In the genomic region with DNA sequence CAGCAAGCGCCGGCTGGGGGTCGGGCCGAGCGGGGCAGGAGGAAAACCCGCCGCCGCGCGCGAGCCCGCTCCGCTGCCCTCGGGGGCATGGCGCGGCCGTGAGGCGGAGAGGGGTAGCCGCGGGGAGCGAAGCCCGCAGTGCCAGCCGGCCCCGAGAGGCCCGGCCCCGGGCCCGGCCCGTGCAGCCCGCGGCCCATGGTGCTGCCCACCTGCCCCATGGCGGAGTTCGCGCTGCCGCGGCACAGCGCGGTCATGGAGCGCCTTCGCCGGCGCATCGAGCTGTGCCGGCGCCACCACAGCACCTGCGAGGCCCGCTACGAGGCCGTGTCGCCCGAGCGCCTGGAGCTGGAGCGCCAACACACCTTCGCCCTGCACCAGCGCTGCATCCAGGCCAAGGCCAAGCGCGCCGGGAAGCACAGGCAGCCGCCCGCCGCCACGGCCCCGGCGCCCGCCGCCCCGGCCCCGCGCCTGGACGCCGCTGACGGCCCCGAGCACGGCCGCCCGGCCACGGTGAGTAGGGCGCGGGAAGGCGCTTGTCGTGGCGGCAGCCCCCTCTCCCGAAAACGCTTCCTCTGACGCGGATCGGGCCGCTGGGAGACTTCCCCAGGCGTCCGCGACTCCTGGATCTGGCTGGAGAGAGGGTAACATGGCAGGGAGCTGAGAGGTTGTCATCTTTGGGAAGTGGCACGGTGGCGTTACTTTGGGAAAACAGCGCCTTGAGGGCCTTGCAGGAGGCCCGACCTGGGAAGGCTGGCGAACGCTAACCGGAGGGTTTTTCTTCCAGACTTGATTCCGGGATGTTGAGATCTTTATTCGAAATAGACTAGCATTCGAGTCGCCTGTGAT, we compare ENCODE assay signal across 8 cellular contexts. TPM values are rescaled to one million over a fixed set of nuclear protein-coding genes. Genes with fewer than 3 reads are reported as not detected.
DNase-seq lines count a peak whose midpoint lies in the region; ATAC-seq, FAIRE-seq and TF ChIP-seq lines count a peak whose summit lies in the region.

No MANE protein-coding gene starts in this region.

- H3K27ac ChIP-seq in CD8-positive, alpha-beta memory T cell (ENCODE audit: low read depth, low read length): peak overlapping the region; percentile 89
- H3K27ac ChIP-seq in mammary epithelial cell (ENCODE audit: insufficient read depth, low read depth, low read length) (peak overlapping the region; percentile 67), keratinocyte (ENCODE audit: control insufficient read depth, insufficient read depth, low read length) (peak overlapping the region; percentile 85)

- peak overlapping the region; percentile 71 for H3K9ac ChIP-seq in mammary epithelial cell (ENCODE audit: insufficient read depth, low read length)
- H3K9ac ChIP-seq in keratinocyte (ENCODE audit: control insufficient read depth, extremely low read depth, insufficient read depth, low read length): peak overlapping the region; percentile 91

- H4K20me1 ChIP-seq in mammary epithelial cell (ENCODE audit: insufficient read depth, low read length) (no peaks in the 10 kb centered on the region), keratinocyte (ENCODE audit: control insufficient read depth, extremely low read depth, insufficient read depth, low read length) (peaks cover 3% of the 10 kb centered on the region)

- peak overlapping the region; percentile 83 for H3K4me2 ChIP-seq in mammary epithelial cell (ENCODE audit: insufficient read depth, low read depth, low read length)
- peak overlapping the region; percentile 88 for H3K4me2 ChIP-seq in keratinocyte (ENCODE audit: control insufficient read depth, extremely low read depth, insufficient read depth, low read depth, low read length)

- peaks cover 41% of the 10 kb centered on the region for H3K4me1 ChIP-seq in CD8-positive, alpha-beta memory T cell (ENCODE audit: insufficient read depth, low read length)
- H3K4me1 ChIP-seq in mammary epithelial cell (ENCODE audit: insufficient read depth, low read length) (peaks cover 8% of the 10 kb centered on the region), keratinocyte (ENCODE audit: control insufficient read depth, extremely low read depth, insufficient read depth, low read length) (peaks cover 15% of the 10 kb centered on the region)

- peaks cover 59% of the 10 kb centered on the region for H3K79me2 ChIP-seq in mammary epithelial cell (ENCODE audit: insufficient read depth, low read length)
- peaks cover 52% of the 10 kb centered on the region for H3K79me2 ChIP-seq in keratinocyte (ENCODE audit: control insufficient read depth, insufficient read depth, low read length)

- H3K4me3 Mint-ChIP-seq in CD8-positive, alpha-beta memory T cell: peak overlapping the region; percentile 92 to 99 (median 95)

- H3K27ac Mint-ChIP-seq in CD8-positive, alpha-beta memory T cell: peak overlapping the region; percentile 94 to 98 (median 96)

- H3K4me3 ChIP-seq in CD8-positive, alpha-beta memory T cell (ENCODE audit: low read length): peak overlapping the region; percentile 69
- H3K4me3 ChIP-seq in mammary epithelial cell (replicated peaks in 1 of 3; ENCODE audit: insufficient read depth in 1 of 3, low read depth in 2 of 3, low read length in 3 of 3) (peak overlapping the region; percentile 58 to 82 (median 60)), keratinocyte (ENCODE audit: control insufficient read depth in 2 of 3, extremely low read depth in 1 of 3, insufficient read depth in 2 of 3, low read depth in 1 of 3, low read length in 3 of 3) (peak overlapping the region; percentile 70 to 77 (median 75))

- no peaks in the 10 kb centered on the region for H3K27me3 ChIP-seq in CD8-positive, alpha-beta memory T cell (ENCODE audit: insufficient read depth, low read length, poor library complexity, severe bottlenecking)
- H3K27me3 ChIP-seq in mammary epithelial cell (ENCODE audit: insufficient read depth, low read length) (no peaks in the 10 kb centered on the region), keratinocyte (ENCODE audit: control insufficient read depth, extremely low read depth, insufficient read depth, low read length) (no peaks in the 10 kb centered on the region)

- no peaks in the 10 kb centered on the region for H3K9me1 ChIP-seq in keratinocyte (ENCODE audit: control insufficient read depth, extremely low read depth, insufficient read depth, low read length)

- no peak for TF ChIP-seq CTCF in mammary epithelial cell (conservative IDR thresholded peaks at IDR 0.05 in 1 of 2, IDR thresholded peaks at IDR 0.05 in 1 of 2; ENCODE audit: extremely low read depth in 1 of 2, insufficient read depth in 1 of 2, low read depth in 1 of 2, low read length in 2 of 2)
- no peak for TF ChIP-seq CTCF in keratinocyte (optimal IDR thresholded peaks at IDR 0.05 in 1 of 3, IDR thresholded peaks at IDR 0.05 in 1 of 3, conservative IDR thresholded peaks at IDR 0.05 in 1 of 3; ENCODE audit: extremely low read depth in 1 of 3, insufficient read depth in 2 of 3, low read length in 3 of 3)
- TF ChIP-seq CTCF in GM20000 (IDR thresholded peaks at IDR 0.05; ENCODE audit: extremely low read depth, missing control alignments): no peak

- in situ Hi-C loops in mammary epithelial cell (cut with MboI; ENCODE audit: low sequenced_read_pairs in 2 of 2): no loop called here

- peak overlapping the region; percentile 75 for H2AFZ ChIP-seq in mammary epithelial cell (ENCODE audit: low read depth, low read length)
- peak overlapping the region; percentile 38 for H2AFZ ChIP-seq in keratinocyte (ENCODE audit: control insufficient read depth, low read length)

- no peaks in the 10 kb centered on the region for H3K27me3 Mint-ChIP-seq in CD8-positive, alpha-beta memory T cell

- BruUV-seq in mammary epithelial cell (replicated peaks; lab: Mats Ljungman, UMichigan): no TSS peak

- ATAC-seq in GM19328 (IDR thresholded peaks at IDR 0.05; ENCODE audit: unreplicated experiment) (peak; percentile 28), HG03432 (IDR thresholded peaks at IDR 0.05; ENCODE audit: unreplicated experiment) (peak; percentile 32)

- H3K9me3 Mint-ChIP-seq in CD8-positive, alpha-beta memory T cell: no peaks in the 10 kb centered on the region

- H3K36me3 ChIP-seq in CD8-positive, alpha-beta memory T cell (ENCODE audit: insufficient read depth, low read length): peaks cover 20% of the 10 kb centered on the region
- H3K36me3 ChIP-seq in mammary epithelial cell (ENCODE audit: insufficient read depth, low read length): peaks cover 21% of the 10 kb centered on the region
- H3K36me3 ChIP-seq in keratinocyte (ENCODE audit: control insufficient read depth in 2 of 2, extremely low read depth in 1 of 2, insufficient read depth in 2 of 2, low read length in 2 of 2): peaks cover 7 to 10% of the 10 kb centered on the region in 2 experiments

- H3K36me3 Mint-ChIP-seq in CD8-positive, alpha-beta memory T cell: peaks cover 0 to 52% (median 11%) of the 10 kb centered on the region in 3 donors

- CTCF ChIA-PET in CD8-positive, alpha-beta memory T cell (lab: Charles Lee): interaction anchor here (0.6 to 1.6 kb wide), 6 partner anchors 55 to 175 kb away, joined by 3 to 8 read pairs (median 4); a partner anchor contains a TSS
- CTCF ChIA-PET in mammary epithelial cell (lab: Charles Lee; ENCODE audit: low non-redundant PET): interaction anchor here (0.6 kb wide), 1 partner anchor 29 kb away, joined by 3 read pairs; no protein-coding TSS in a partner anchor

- WGBS in mammary epithelial cell (ENCODE audit: low coverage, missing lambda C conversion rate): 1% methylated on average over 17 of the region's 101 CpGs

- H3K4me1 Mint-ChIP-seq in CD8-positive, alpha-beta memory T cell: peaks cover 41 to 55% (median 53%) of the 10 kb centered on the region in 3 donors

- FAIRE-seq in keratinocyte (lab: Jason Lieb, UNC): no peak

- dilution Hi-C loops in mammary epithelial cell (cut with HindIII; ENCODE audit: low sequenced_read_pairs): no loop called here
- dilution Hi-C loops in keratinocyte (cut with MboI; ENCODE audit: extremely low pct_ligation_motif_present, low sequenced_read_pairs): loop anchor here (25.0 kb wide), 1 partner anchor 104 kb away; no protein-coding TSS in a partner anchor

- no peaks in the 10 kb centered on the region for H3K9me3 ChIP-seq in CD8-positive, alpha-beta memory T cell (ENCODE audit: low read length)
- H3K9me3 ChIP-seq in mammary epithelial cell (replicated peaks; ENCODE audit: insufficient read depth, low read length) (no peaks in the 10 kb centered on the region), keratinocyte (ENCODE audit: control insufficient read depth, low read depth, low read length) (no peaks in the 10 kb centered on the region)

- intact Hi-C loops in mammary epithelial cell (cut with micrococcal nuclease): loop anchor here (1.0 to 2.0 kb wide), 5 partner anchors 30 to 88 kb away; a partner anchor contains a TSS

- POLR2A ChIA-PET in CD8-positive, alpha-beta memory T cell (lab: Charles Lee): interaction anchor here (0.8 to 2.3 kb wide), 16 partner anchors 17 to 560 kb away, joined by 3 to 35 read pairs (median 4); a partner anchor contains a TSS

- peak in 1 of 5 donors; percentile 64 for DNase-seq in CD8-positive, alpha-beta memory T cell
- DNase-seq in SW480 (ENCODE audit: low spot score) (peak; percentile 51), mammary epithelial cell (peak; percentile 52), keratinocyte (ENCODE audit: low read depth, low spot score) (no peak), GM20000 (ENCODE audit: low spot score) (no peak)
- DNase-seq in stimulated activated CD4-positive, alpha-beta T cell treated with anti-CD3 and anti-CD28 coated beads, Interleukin-12 subunit alpha, Interleukin-12 subunit beta, amount 100 ng/mL, for 4 hours: peak; percentile 40

RNA-seq across cellular contexts. Expression of a gene that starts 0.5 kb away (rescaled TPM):
- total RNA-seq in CD8-positive, alpha-beta memory T cell: 10 to 100 TPM; 30.4 to 30.9 TPM
- 9.1 TPM for polyA plus RNA-seq in CD8-positive, alpha-beta memory T cell
- 10 to 100 TPM; 10.5 to 17.7 TPM for total RNA-seq in mammary epithelial cell
- 5.8 TPM for polyA plus RNA-seq in mammary epithelial cell
- polyA minus RNA-seq in mammary epithelial cell: 32.4 TPM
- 3.2 to 6.0 TPM (median 4.9 TPM) in 3 replicates for polyA plus RNA-seq in keratinocyte
- polyA plus RNA-seq in keratinocyte (2011; ENCODE audit: low read depth): 2.4 TPM
- 4.4 and 4.7 TPM in 2 replicates for polyA plus RNA-seq in keratinocyte (2011; cell fraction: cytosol; rRNA removed)
- 13.0 and 14.7 TPM in 2 replicates for polyA plus RNA-seq in keratinocyte (2011; cell fraction: nucleus; rRNA removed)
- 7.6 and 10.0 TPM in 2 replicates for polyA plus RNA-seq in keratinocyte (2012; ENCODE audit: low replicate concordance)
- 4.4 to 22.6 TPM (median 7.3 TPM) in 3 replicates for polyA minus RNA-seq in keratinocyte
- 4.8 TPM for polyA minus RNA-seq in keratinocyte (2011; cell fraction: cytosol; rRNA and poly(A)+ RNA removed)
- polyA minus RNA-seq in keratinocyte (2011; cell fraction: nucleus; rRNA and poly(A)+ RNA removed): 9.1 and 11.9 TPM in 2 replicates

RNA-seq across cellular contexts. Expression of a gene that starts 34.4 kb away (rescaled TPM):
- 100 to 1,000 TPM; 694 to 710 TPM for total RNA-seq in CD8-positive, alpha-beta memory T cell
- polyA plus RNA-seq in CD8-positive, alpha-beta memory T cell: 283 TPM
- 100 to 1,000 TPM; 427 to 645 TPM for total RNA-seq in mammary epithelial cell
- polyA plus RNA-seq in mammary epithelial cell: 208 TPM
- polyA minus RNA-seq in mammary epithelial cell: 1,512 TPM
- 338 to 720 TPM (median 579 TPM) in 3 replicates for polyA plus RNA-seq in keratinocyte
- 224 TPM for polyA plus RNA-seq in keratinocyte (2011; ENCODE audit: low read depth)
- polyA plus RNA-seq in keratinocyte (2011; cell fraction: cytosol; rRNA removed): 167 and 348 TPM in 2 replicates
- polyA plus RNA-seq in keratinocyte (2011; cell fraction: nucleus; rRNA removed): 353 and 525 TPM in 2 replicates
- polyA plus RNA-seq in keratinocyte (2012; ENCODE audit: low replicate concordance): 255 and 517 TPM in 2 replicates
- polyA minus RNA-seq in keratinocyte: 749 to 1,149 TPM (median 774 TPM) in 3 replicates
- polyA minus RNA-seq in keratinocyte (2011; cell fraction: cytosol; rRNA and poly(A)+ RNA removed): 354 TPM
- 542 and 1,030 TPM in 2 replicates for polyA minus RNA-seq in keratinocyte (2011; cell fraction: nucleus; rRNA and poly(A)+ RNA removed)

RNA-seq across cellular contexts. Expression of a gene that starts 52.3 kb away (rescaled TPM):
- total RNA-seq in CD8-positive, alpha-beta memory T cell: under 1 TPM; 0.57 to 0.91 TPM
- polyA plus RNA-seq in CD8-positive, alpha-beta memory T cell: not detected
- total RNA-seq in mammary epithelial cell: under 1 TPM in 1 of 2 donors, not detected in 1; 0.33 TPM
- polyA plus RNA-seq in mammary epithelial cell (not detected), keratinocyte (not detected in 3 replicates)
- polyA minus RNA-seq in mammary epithelial cell (not detected), keratinocyte (not detected in 3 replicates)
- not detected for polyA plus RNA-seq in keratinocyte (2011; ENCODE audit: low read depth)
- polyA plus RNA-seq in keratinocyte (2011; cell fraction: cytosol; rRNA removed): not detected in 2 replicates
- not detected in 2 replicates for polyA plus RNA-seq in keratinocyte (2011; cell fraction: nucleus; rRNA removed)
- 0.31 TPM in 1 of 2 replicates, not detected in the other for polyA plus RNA-seq in keratinocyte (2012; ENCODE audit: low replicate concordance)
- not detected for polyA minus RNA-seq in keratinocyte (2011; cell fraction: cytosol; rRNA and poly(A)+ RNA removed)
- polyA minus RNA-seq in keratinocyte (2011; cell fraction: nucleus; rRNA and poly(A)+ RNA removed): not detected in 2 replicates

Comparison
In these comparisons a context has a peak if more than half of its experiments do, and no peak if none do; other contexts are left out.
1. DNase-seq: peak in SW480 (single experiment), mammary epithelial cell (single experiment) and stimulated activated CD4-positive, alpha-beta T cell treated with anti-CD3 and anti-CD28 coated beads, Interleukin-12 subunit alpha, Interleukin-12 subunit beta, amount 100 ng/mL, for 4 hours (single experiment); none in keratinocyte (single experiment) and GM20000 (single experiment).
2. Peak in every context shown above with its lines, with median percentiles within 50 percentile points of each other: H3K27ac ChIP-seq and H3K4me3 ChIP-seq.